ENCODE assay signal across 8 cellular contexts in the genomic region with DNA sequence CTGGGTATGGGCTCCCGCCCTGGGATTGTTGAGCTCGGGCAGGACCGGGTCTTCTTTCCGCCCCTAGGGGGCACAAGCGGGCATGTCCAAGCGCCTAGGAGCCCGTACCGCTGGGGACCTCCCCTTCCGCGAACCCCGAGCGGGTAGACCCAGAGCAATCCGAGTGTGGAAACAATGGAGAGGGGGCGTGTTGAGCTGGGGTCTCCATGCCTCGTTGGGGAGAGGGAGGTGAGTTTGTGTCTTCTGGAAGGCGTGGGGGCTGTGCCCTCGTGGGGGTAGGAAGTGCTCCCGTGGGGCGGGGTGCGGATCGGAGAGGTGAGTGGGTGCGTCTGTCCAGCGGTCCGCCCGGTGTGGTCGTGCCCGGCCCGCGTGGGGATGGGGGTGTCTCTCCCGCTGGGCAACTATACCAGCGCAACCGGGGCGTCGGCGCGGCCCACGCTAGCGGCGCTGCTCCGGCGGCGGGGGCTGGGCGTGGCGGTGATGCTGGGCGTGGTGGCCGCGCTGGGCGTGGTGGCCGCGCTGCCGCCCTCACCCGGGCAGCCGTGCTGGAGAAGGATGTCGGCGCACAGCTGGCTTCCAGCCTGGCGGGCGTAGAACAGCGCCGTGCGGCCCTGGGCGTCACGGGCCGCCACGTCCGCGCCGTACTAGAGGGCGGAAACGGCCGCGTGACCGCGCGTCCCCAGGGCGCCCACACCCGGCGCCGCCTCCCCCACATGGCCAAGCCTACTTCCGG. TPM values are rescaled to one million over a fixed set of nuclear protein-coding genes. Genes with fewer than 3 reads are reported as not detected.
DNase-seq lines count a peak whose midpoint lies in the region; ATAC-seq and TF ChIP-seq lines count a peak whose summit lies in the region.

No MANE protein-coding gene starts in this region.

- H3K9me3 ChIP-seq in left lung (no peaks in the 10 kb centered on the region), stomach smooth muscle (ENCODE audit: control insufficient read depth in 2 of 2, low read length in 2 of 2) (no peaks in the 10 kb centered on the region)

- H3K27ac ChIP-seq in dorsolateral prefrontal cortex, result peak overlapping the region in 46 of 59 donors; percentile 2 to 76 (median 53)
- peak overlapping the region; percentile 15 to 67 for H3K27ac ChIP-seq in left lung
- H3K27ac ChIP-seq in stomach smooth muscle (ENCODE audit: low read length), result no peak overlapping the region

- H3K36me3 ChIP-seq in left lung (peaks cover 0 to 61% of the 10 kb centered on the region in 2 donors), stomach smooth muscle (ENCODE audit: control insufficient read depth in 2 of 2, insufficient read depth in 2 of 2, low read length in 2 of 2) (peaks cover 0 to 3% of the 10 kb centered on the region in 2 donors)

- ATAC-seq in left lung (peak; percentile 86), GM21367 (IDR thresholded peaks at IDR 0.05; ENCODE audit: unreplicated experiment) (no peak)

- peaks cover 4 to 6% of the 10 kb centered on the region in 2 donors for H3K4me1 ChIP-seq in left lung
- H3K4me1 ChIP-seq in stomach smooth muscle (ENCODE audit: control insufficient read depth, insufficient read depth, low read length), result peaks cover 18% of the 10 kb centered on the region

- DNase-seq in Daoy (ENCODE audit: low read depth) (peak; percentile 94), LHCN-M2 (ENCODE audit: low read depth) (peak; percentile 85), SHP77 (lab: John Stamatoyannopoulos, UW) (peak; percentile 79 to 88), dorsolateral prefrontal cortex (peak in 8 of 10 donors; percentile 60 to 77 (median 64)), left lung (peak; percentile 74 to 89), UCSD-AML1 (lab: John Stamatoyannopoulos, UW; ENCODE audit: unreplicated experiment) (no peak)

- no peaks in the 10 kb centered on the region for H3K27me3 ChIP-seq in dorsolateral prefrontal cortex
- peaks cover 0 to 7% of the 10 kb centered on the region in 2 donors for H3K27me3 ChIP-seq in left lung
- peaks cover 23 to 33% of the 10 kb centered on the region in 2 donors for H3K27me3 ChIP-seq in stomach smooth muscle (ENCODE audit: control insufficient read depth in 1 of 2, insufficient read depth in 2 of 2, low read length in 2 of 2)

- peak overlapping the region in 1 of 2 donors; percentile 26 for H3K9ac ChIP-seq in stomach smooth muscle (ENCODE audit: low read length in 2 of 2)

- intact Hi-C loops in dorsolateral prefrontal cortex (cut with DNase I), result no loop called here
- intact Hi-C loops in left lung (cut with DNase I), result no loop called here

- TF ChIP-seq CTCF in dorsolateral prefrontal cortex (IDR thresholded peaks at IDR 0.05 in 54 of 56, conservative IDR thresholded peaks at IDR 0.05 in 2 of 56; ENCODE audit: low read depth in 1 of 56, partially characterized antibody in 56 of 56) (peak in 55 of 56 donors; percentile 27 to 79 (median 66)), left lung (IDR thresholded peaks at IDR 0.05) (peak; percentile 67 to 75)

- H3K4me3 ChIP-seq in dorsolateral prefrontal cortex (peak overlapping the region; percentile 36 to 79 (median 62)), left lung (peak overlapping the region; percentile 51 to 55), stomach smooth muscle (ENCODE audit: low read length in 2 of 2) (peak overlapping the region; percentile 73 to 76)

RNA-seq across cellular contexts. Expression of gene AGAP2, which starts 12.2 kb away (rescaled TPM):
- 0.03 and 0.29 TPM in 2 replicates for total RNA-seq in Daoy (2014; rRNA removed; shearing (Covaris generic))
- 0.26 and 0.29 TPM in 2 replicates for total RNA-seq in LHCN-M2 (2014; rRNA removed)
- polyA plus RNA-seq in LHCN-M2 (2012), result 0.22 TPM
- total RNA-seq in dorsolateral prefrontal cortex, result 100 to 1,000 TPM in 119 of 120 experiments, 10 to 100 TPM in 1; 76.2 to 322 (median 239) TPM
- total RNA-seq in left lung, result 1 to 10 TPM; 1.9 to 5.8 TPM

RNA-seq across cellular contexts. Expression of gene TSPAN31, which starts 18.5 kb away (rescaled TPM):
- 7.9 and 13.5 TPM in 2 replicates for total RNA-seq in Daoy (2014; rRNA removed; shearing (Covaris generic))
- total RNA-seq in LHCN-M2 (2014; rRNA removed) (67.3 and 87.6 TPM in 2 replicates), dorsolateral prefrontal cortex (10 to 100 TPM; 21.6 to 47.8 (median 33.9) TPM), left lung (10 to 100 TPM; 33.5 to 40.0 TPM)
- polyA plus RNA-seq in LHCN-M2 (2012), result 36.8 TPM

RNA-seq across cellular contexts. Expression of gene CDK4, which starts 25.8 kb away (rescaled TPM):
- 317 and 359 TPM in 2 replicates for total RNA-seq in Daoy (2014; rRNA removed; shearing (Covaris generic))
- total RNA-seq in LHCN-M2 (2014; rRNA removed), result 277 and 330 TPM in 2 replicates
- polyA plus RNA-seq in LHCN-M2 (2012), result 199 TPM
- 10 to 100 TPM; 20.2 to 50.6 (median 29.3) TPM for total RNA-seq in dorsolateral prefrontal cortex
- 100 to 1,000 TPM in 1 of 2 donors, 10 to 100 TPM in 1; 80.1 to 130 TPM for total RNA-seq in left lung

RNA-seq across cellular contexts. Expression of gene MARCHF9, which starts 28.6 kb away (rescaled TPM):
- 5.5 and 6.5 TPM in 2 replicates for total RNA-seq in Daoy (2014; rRNA removed; shearing (Covaris generic))
- total RNA-seq in LHCN-M2 (2014; rRNA removed) (4.4 and 6.3 TPM in 2 replicates), dorsolateral prefrontal cortex (10 to 100 TPM; 11.5 to 26.2 (median 18.3) TPM), left lung (10 to 100 TPM; 17.4 to 22.4 TPM)
- 4.3 TPM for polyA plus RNA-seq in LHCN-M2 (2012)

RNA-seq across cellular contexts. Expression of gene OS9, which starts 32.4 kb away (rescaled TPM):
- total RNA-seq in Daoy (2014; rRNA removed; shearing (Covaris generic)), result 262 and 383 TPM in 2 replicates
- total RNA-seq in LHCN-M2 (2014; rRNA removed) (184 and 214 TPM in 2 replicates), dorsolateral prefrontal cortex (100 to 1,000 TPM; 111 to 171 (median 140) TPM), left lung (100 to 1,000 TPM; 282 to 321 TPM)
- polyA plus RNA-seq in LHCN-M2 (2012), result 157 TPM

Comparison
In these comparisons a context has a peak if more than half of its experiments do, and no peak if none do; other contexts are left out.
1. RNA of gene AGAP2, which starts 12.2 kb away (total RNA-seq): 76.2 to 322 TPM in dorsolateral prefrontal cortex; 1.9 to 5.8 TPM in left lung, 0.26 to 0.29 TPM in LHCN-M2 and 0.03 to 0.29 TPM in Daoy; every median in the first group is over 10 times any median in the second.
2. Peak in every context shown above with its lines, with median percentiles within 50 percentile points of each other: H3K4me3 ChIP-seq.